In the genomic region with DNA sequence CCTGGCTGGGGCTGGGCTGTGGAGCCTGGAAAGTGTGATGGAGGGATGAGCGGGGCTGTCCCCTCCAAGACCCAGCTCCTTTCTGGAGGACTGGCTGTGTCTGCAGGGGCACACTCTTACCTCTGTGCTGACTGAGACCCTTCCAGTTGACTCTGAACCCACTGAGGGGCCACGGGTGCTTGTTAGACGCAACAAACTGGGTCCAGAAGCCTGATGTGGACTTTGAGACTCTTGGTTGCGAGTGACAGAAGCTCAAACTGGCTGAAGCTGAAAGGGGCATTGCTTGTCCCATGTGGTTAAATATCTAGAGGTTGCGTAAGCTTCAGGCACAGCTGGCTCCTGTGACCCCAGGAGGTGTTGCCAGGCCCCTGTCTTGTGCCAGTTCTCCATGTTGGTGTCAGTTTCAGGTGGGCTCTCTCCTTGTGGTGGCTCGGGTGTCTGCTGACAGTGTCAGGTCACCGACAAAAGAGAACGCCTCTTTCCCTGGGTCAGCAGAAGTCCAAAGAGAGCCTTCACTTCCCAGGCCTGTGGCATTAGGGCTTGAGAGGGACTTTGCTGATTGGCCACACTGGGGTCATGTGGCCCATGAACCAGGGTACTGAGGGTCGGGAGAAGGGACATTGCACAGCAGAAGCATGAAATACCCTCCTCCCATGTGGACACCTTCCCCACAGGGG, we compare ENCODE assay signal across 14 cellular contexts. TPM values are rescaled to one million over a fixed set of nuclear protein-coding genes. Genes with fewer than 3 reads are reported as not detected.
DNase-seq lines count a peak whose midpoint lies in the region; ATAC-seq and TF ChIP-seq lines count a peak whose summit lies in the region.
"Had no signal": no experiment of that assay in that cellular context is flagged by ENCODE, and none has a peak within 500 bp of the region (broad histone marks: within the 10 kb centered on the region; RNA-seq: fewer than 3 reads in every experiment).

No MANE protein-coding gene starts in this region.

- CTCF ChIA-PET in activated CD4-positive, alpha-beta memory T cell treated with anti-CD3 and anti-CD28 coated beads for 36 hours (lab: Charles Lee): interaction anchor here (0.6 to 2.9 kb wide), 5 partner anchors 8 to 81 kb away, joined by 3 to 11 read pairs (median 3); no protein-coding TSS in a partner anchor

- H3K27me3 ChIP-seq in right lobe of liver: no peaks in the 10 kb centered on the region
- H3K27me3 ChIP-seq: cardiac muscle cell had no signal

- peaks cover 80% of the 10 kb centered on the region for H3K4me1 Mint-ChIP-seq in stimulated activated naive CD8-positive, alpha-beta T cell treated with anti-CD3 and anti-CD28 coated beads, Interleukin-15, Interleukin-2, amounts not matched to agents 100 ng/mL and 50 ng/mL, for 24 hours (ENCODE audit: low read depth)
- H3K4me1 Mint-ChIP-seq in activated CD4-positive, alpha-beta memory T cell treated with anti-CD3 and anti-CD28 coated beads for 36 hours (ENCODE audit: low read depth): peaks cover 77% of the 10 kb centered on the region
- H3K4me1 Mint-ChIP-seq: nephron had no signal

- TF ChIP-seq CTCF in right lobe of liver (IDR thresholded peaks at IDR 0.05): no peak

- no peak overlapping the region for H3K4me3 Mint-ChIP-seq in stimulated activated naive CD8-positive, alpha-beta T cell treated with anti-CD3 and anti-CD28 coated beads, Interleukin-15, Interleukin-2, amounts not matched to agents 100 ng/mL and 50 ng/mL, for 24 hours
- H3K4me3 Mint-ChIP-seq in activated CD4-positive, alpha-beta memory T cell treated with anti-CD3 and anti-CD28 coated beads for 36 hours: no peak overlapping the region
- H3K4me3 Mint-ChIP-seq: nephron had no signal

- no peaks in the 10 kb centered on the region for H3K9me3 Mint-ChIP-seq in stimulated activated naive CD8-positive, alpha-beta T cell treated with anti-CD3 and anti-CD28 coated beads, Interleukin-15, Interleukin-2, amounts not matched to agents 100 ng/mL and 50 ng/mL, for 24 hours
- peaks cover 5% of the 10 kb centered on the region for H3K9me3 Mint-ChIP-seq in activated CD4-positive, alpha-beta memory T cell treated with anti-CD3 and anti-CD28 coated beads for 36 hours

- peak overlapping the region in 1 of 3 donors; percentile 63 for H3K27ac ChIP-seq in right lobe of liver
- H3K27ac ChIP-seq: cardiac muscle cell had no signal

- H3K4me3 ChIP-seq in right lobe of liver: peak overlapping the region in 1 of 3 donors; percentile 8
- H3K4me3 ChIP-seq: cardiac muscle cell had no signal

- no CpG with 5 or more reads among the region's 9 CpGs for WGBS in right lobe of liver (ENCODE audit: insufficient coverage, low coverage, low lambda C conversion rate, missing lambda C conversion rate)

- H3K27ac Mint-ChIP-seq in stimulated activated naive CD8-positive, alpha-beta T cell treated with anti-CD3 and anti-CD28 coated beads, Interleukin-15, Interleukin-2, amounts not matched to agents 100 ng/mL and 50 ng/mL, for 24 hours: peak overlapping the region; percentile 70
- H3K27ac Mint-ChIP-seq in activated CD4-positive, alpha-beta memory T cell treated with anti-CD3 and anti-CD28 coated beads for 36 hours: peak overlapping the region; percentile 14
- H3K27ac Mint-ChIP-seq: nephron had no signal

- no peaks in the 10 kb centered on the region for H3K9me3 ChIP-seq in right lobe of liver

- peaks cover 0 to 32% (median 6%) of the 10 kb centered on the region in 4 donors for H3K4me1 ChIP-seq in right lobe of liver

- TF ChIP-seq POLR2A in right lobe of liver (IDR thresholded peaks at IDR 0.05): no peak

- H3K36me3 ChIP-seq in right lobe of liver: no peaks in the 10 kb centered on the region
- H3K36me3 ChIP-seq: cardiac muscle cell had no signal

- intact Hi-C loops in activated CD4-positive, alpha-beta memory T cell treated with anti-CD3 and anti-CD28 coated beads for 36 hours (cut with micrococcal nuclease): no loop called here
- intact Hi-C loops in right lobe of liver (cut with DNase I) (no loop called here), left colon (cut with DNase I, micrococcal nuclease) (no loop called here)

- no peak for DNase-seq in stimulated activated naive CD8-positive, alpha-beta T cell treated with anti-CD3 and anti-CD28 coated beads, Interleukin-15, Interleukin-2, amounts not matched to agents 100 U/mL and 50 U/mL, for 24 hours
- DNase-seq in activated CD4-positive, alpha-beta memory T cell treated with anti-CD3 and anti-CD28 coated beads for 36 hours: no peak
- peak in 1 of 3 donors; percentile 79 for DNase-seq in right lobe of liver
- no peak for DNase-seq in midbrain (lab: John Stamatoyannopoulos, UW)
- no peak for DNase-seq in central memory CD4-positive, alpha-beta T cell
- DNase-seq in left colon: no peak
- DNase-seq: NCI-H1048, NCI-H446, SHP77 treated with DMSO at 0.1 percent for 48 hours had no signal

- no peak for ATAC-seq in stimulated activated naive CD8-positive, alpha-beta T cell treated with anti-CD3 and anti-CD28 coated beads, Interleukin-15, Interleukin-2, amounts not matched to agents 100 U/mL and 50 U/mL, for 24 hours
- ATAC-seq in right lobe of liver (peak; percentile 71 to 86 (median 76)), HG03565 (IDR thresholded peaks at IDR 0.05; ENCODE audit: unreplicated experiment) (no peak), left colon (no peak)
- ATAC-seq: activated CD4-positive, CD25-positive, alpha-beta regulatory T cell treated with anti-CD3 and anti-CD28 coated beads, Interleukin-2, amount 50 U/mL, for 24 hours had no signal

- no peaks in the 10 kb centered on the region for H3K27me3 Mint-ChIP-seq in stimulated activated naive CD8-positive, alpha-beta T cell treated with anti-CD3 and anti-CD28 coated beads, Interleukin-15, Interleukin-2, amounts not matched to agents 100 ng/mL and 50 ng/mL, for 24 hours
- no peaks in the 10 kb centered on the region for H3K27me3 Mint-ChIP-seq in activated CD4-positive, alpha-beta memory T cell treated with anti-CD3 and anti-CD28 coated beads for 36 hours

- POLR2A ChIA-PET in activated CD4-positive, alpha-beta memory T cell treated with anti-CD3 and anti-CD28 coated beads for 36 hours (lab: Charles Lee): interaction anchor here (1.1 kb wide), 1 partner anchor 9 kb away, joined by 4 read pairs; no protein-coding TSS in a partner anchor

- H3K36me3 Mint-ChIP-seq in stimulated activated naive CD8-positive, alpha-beta T cell treated with anti-CD3 and anti-CD28 coated beads, Interleukin-15, Interleukin-2, amounts not matched to agents 100 ng/mL and 50 ng/mL, for 24 hours (ENCODE audit: low read depth): peaks cover 32% of the 10 kb centered on the region
- H3K36me3 Mint-ChIP-seq in activated CD4-positive, alpha-beta memory T cell treated with anti-CD3 and anti-CD28 coated beads for 36 hours: peaks cover 26% of the 10 kb centered on the region

RNA-seq across cellular contexts. Expression of a gene that starts 16.7 kb away (rescaled TPM):
- total RNA-seq in activated CD4-positive, alpha-beta memory T cell treated with anti-CD3 and anti-CD28 coated beads for 36 hours: 100 to 1,000 TPM in 1 of 2 experiments, 10 to 100 TPM in 1; 100.0 to 107 TPM
- total RNA-seq in right lobe of liver: 10 to 100 TPM in 1 of 6 experiments, 1 to 10 TPM in 5; 2.5 to 10.2 (median 6.5) TPM
- total RNA-seq in left colon: 10 to 100 TPM; 14.2 to 20.8 TPM

Comparison
In these comparisons a context has a peak if more than half of its experiments do, and no peak if none do; other contexts are left out.
1. ATAC-seq: peak in right lobe of liver (4 of 4); none in stimulated activated naive CD8-positive, alpha-beta T cell treated with anti-CD3 and anti-CD28 coated beads, Interleukin-15, Interleukin-2, amounts not matched to agents 100 U/mL and 50 U/mL, for 24 hours (single experiment), HG03565 (single experiment) and left colon (single experiment).
2. RNA of a gene that starts 16.7 kb away (total RNA-seq): 100.0 to 107 TPM in activated CD4-positive, alpha-beta memory T cell treated with anti-CD3 and anti-CD28 coated beads for 36 hours; 14.2 to 20.8 TPM in left colon and 2.5 to 10.2 TPM in right lobe of liver; every median in the first group is over 4 times any median in the second.